In the genomic region with DNA sequence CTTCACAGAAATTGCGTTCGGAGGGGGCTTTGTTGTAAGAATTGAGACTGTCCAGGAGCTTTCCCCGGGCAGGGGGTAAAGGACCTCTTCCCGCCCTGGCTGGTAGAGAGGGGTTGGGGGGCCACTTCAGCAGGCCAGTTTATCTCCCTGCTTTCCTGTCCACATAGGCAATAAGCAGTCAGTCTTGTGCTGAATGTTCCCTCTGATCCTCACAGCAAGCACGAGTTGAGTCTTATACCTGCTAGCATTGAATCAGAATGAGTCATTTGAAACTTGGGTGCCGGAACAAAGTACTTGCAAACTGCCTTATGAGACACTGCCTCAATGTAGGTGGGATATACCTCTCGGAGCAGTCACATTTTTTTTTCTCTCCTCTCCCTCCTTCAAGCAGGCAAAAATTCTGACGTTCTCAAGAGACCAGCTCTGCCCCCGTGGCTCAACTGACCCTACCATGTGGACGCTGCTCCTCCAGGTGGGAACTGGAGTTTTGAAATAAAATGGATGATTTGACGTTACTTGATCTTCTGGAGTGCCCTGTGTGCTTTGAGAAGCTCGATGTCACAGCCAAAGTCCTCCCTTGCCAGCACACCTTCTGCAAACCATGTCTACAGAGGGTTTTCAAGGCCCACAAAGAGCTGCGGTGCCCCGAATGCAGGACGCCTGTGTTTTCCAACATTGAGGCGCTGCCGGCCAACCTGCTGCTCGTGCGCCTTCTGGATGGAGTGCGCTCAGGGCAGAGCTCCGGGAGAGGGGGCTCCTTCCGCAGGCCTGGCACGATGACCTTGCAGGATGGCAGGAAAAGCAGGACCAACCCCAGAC, we compare ENCODE assay signal across 8 cellular contexts.
DNase-seq lines count a peak whose midpoint lies in the region; ATAC-seq and TF ChIP-seq lines count a peak whose summit lies in the region.

No MANE protein-coding gene starts in this region.

- in situ Hi-C loops in T47D (cut with HindIII; ENCODE audit: low pct_unique_long_range_greater_than_20kb, low sequenced_read_pairs) (no loop called here), HAP-1 (cut with MboI; ENCODE audit: low sequenced_read_pairs) (no loop called here)

- H3K36me3 Mint-ChIP-seq in nephron progenitor cell (ENCODE audit: low read depth): no peaks in the 10 kb centered on the region

- no peaks in the 10 kb centered on the region for H3K36me3 ChIP-seq in HAP-1 (replicated peaks)

- no peaks in the 10 kb centered on the region for H3K9me3 Mint-ChIP-seq in nephron progenitor cell

- peaks cover 6% of the 10 kb centered on the region; the same call in 1 of the 2 replicates for H3K4me1 ChIP-seq in HAP-1

- H3K4me3 ChIP-seq in GM12865 (ENCODE audit: low read depth, low read length) (no peak overlapping the region), HAP-1 (no peak overlapping the region)

- H3K4me3 Mint-ChIP-seq in nephron progenitor cell: peak overlapping the region; percentile 81

- no peaks in the 10 kb centered on the region for H3K27me3 ChIP-seq in HAP-1 (ENCODE audit: low read depth)

- H3K27me3 Mint-ChIP-seq in nephron progenitor cell (ENCODE audit: low read depth, poor library complexity): peaks cover 3% of the 10 kb centered on the region

- H3K27ac Mint-ChIP-seq in nephron progenitor cell: peak overlapping the region; percentile 93

- ATAC-seq in HG03432 (IDR thresholded peaks at IDR 0.05; ENCODE audit: unreplicated experiment): peak; percentile 53

- no peaks in the 10 kb centered on the region for H3K9me3 ChIP-seq in HAP-1

- TF ChIP-seq CTCF in GM12865 (IDR thresholded peaks at IDR 0.05; ENCODE audit: insufficient read depth, low read depth, low read length, missing control alignments) (no peak), nephron progenitor cell (IDR thresholded peaks at IDR 0.05) (no peak)

- peaks cover 86% of the 10 kb centered on the region for H3K4me1 Mint-ChIP-seq in nephron progenitor cell

- DNase-seq in GM12865 (ENCODE audit: low read depth) (peak; percentile 22), T47D (ENCODE audit: low read depth in 1 of 2, low spot score in 1 of 2) (peak; percentile 36 to 58), nephron progenitor cell (no peak), NCI-H82 treated with DMSO at 0.1 percent for 48 hours (lab: John Stamatoyannopoulos, UW; ENCODE audit: unreplicated experiment) (no peak), OCI-M2 (lab: John Stamatoyannopoulos, UW; ENCODE audit: unreplicated experiment) (no peak), NCI-H1092 (lab: John Stamatoyannopoulos, UW) (no peak), HAP-1 (ENCODE audit: low spot score in 2 of 2) (no peak)

Comparison
In these comparisons a context has a peak if more than half of its experiments do, and no peak if none do; other contexts are left out.
1. DNase-seq: peak in GM12865 (single experiment) and T47D (2 of 2); none in nephron progenitor cell (single experiment), NCI-H82 treated with DMSO at 0.1 percent for 48 hours (single experiment), OCI-M2 (single experiment), NCI-H1092 (single experiment) and HAP-1 (0 of 2).